24 cellular contexts compared by ENCODE assay signal in genomic region chr2:2569306-2569705, GRCh38.
"Had no signal": no experiment of that assay in that cellular context is flagged by ENCODE, and none has a peak within 500 bp of the region (broad histone marks: within the 10 kb centered on the region; RNA-seq: fewer than 3 reads in every experiment).

No MANE protein-coding gene starts in this region.

- H3K27me3 Mint-ChIP-seq: central memory CD8-positive, alpha-beta T cell; effector memory CD8-positive, alpha-beta T cell; stimulated activated memory B cell treated with anti-CD40 and anti-IgM and Interleukin-4, amounts not matched to agents 10 μg/mL and 1 μg/mL and 100 μg/mL, for 72 hours had no signal

- H3K27ac Mint-ChIP-seq: effector memory CD8-positive, alpha-beta T cell; natural killer cell; stimulated activated memory B cell treated with anti-CD40 and anti-IgM and Interleukin-4, amounts not matched to agents 10 μg/mL and 1 μg/mL and 100 μg/mL, for 72 hours had no signal

- H3K4me2 ChIP-seq: smooth muscle cell had no signal

- H3K9me3 Mint-ChIP-seq: central memory CD8-positive, alpha-beta T cell; effector memory CD8-positive, alpha-beta T cell; natural killer cell; neural crest cell; stimulated activated memory B cell treated with anti-CD40 and anti-IgM and Interleukin-4, amounts not matched to agents 10 μg/mL and 1 μg/mL and 100 μg/mL, for 72 hours had no signal

- H3K4me3 Mint-ChIP-seq: central memory CD8-positive, alpha-beta T cell; effector memory CD8-positive, alpha-beta T cell; natural killer cell; neural crest cell; stimulated activated memory B cell treated with anti-CD40 and anti-IgM and Interleukin-4, amounts not matched to agents 10 μg/mL and 1 μg/mL and 100 μg/mL, for 72 hours had no signal

- H3K4me1 Mint-ChIP-seq: central memory CD8-positive, alpha-beta T cell; natural killer cell; stimulated activated memory B cell treated with anti-CD40 and anti-IgM and Interleukin-4, amounts not matched to agents 10 μg/mL and 1 μg/mL and 100 μg/mL, for 72 hours had no signal

- H3K4me3 ChIP-seq: colonic mucosa, gastrocnemius medialis, left ventricle myocardium inferior, lower lobe of right lung, prostate gland, right atrium auricular region, smooth muscle cell, testis, tibial artery, upper lobe of left lung, uterus had no signal

- H3K27me3 ChIP-seq: colonic mucosa, gastrocnemius medialis, neutrophil, right atrium auricular region, testis, upper lobe of left lung, uterus had no signal

- H3K36me3 Mint-ChIP-seq: natural killer cell; stimulated activated memory B cell treated with anti-CD40 and anti-IgM and Interleukin-4, amounts not matched to agents 10 μg/mL and 1 μg/mL and 100 μg/mL, for 72 hours had no signal

- H3K36me3 ChIP-seq: colonic mucosa, gastrocnemius medialis, left ventricle myocardium inferior, lower lobe of right lung, neutrophil, prostate gland, right atrium auricular region, tibial artery, upper lobe of left lung, uterus had no signal

- H3K4me1 ChIP-seq: colonic mucosa, gastrocnemius medialis, left ventricle myocardium inferior, lower lobe of right lung, prostate gland, right atrium auricular region, tibial artery, upper lobe of left lung, uterus had no signal

- H3K27ac ChIP-seq: colonic mucosa, epithelial cell of prostate, gastrocnemius medialis, left ventricle myocardium inferior, lower lobe of right lung, neutrophil, prostate gland, right atrium auricular region, testis, tibial artery, upper lobe of left lung, uterus had no signal

- H3K9me3 ChIP-seq: colonic mucosa, gastrocnemius medialis, left ventricle myocardium inferior, lower lobe of right lung, prostate gland, right atrium auricular region, testis, tibial artery, upper lobe of left lung, uterus had no signal

- DNase-seq: colonic mucosa; dermis blood vessel endothelial cell; effector memory CD8-positive, alpha-beta T cell; foreskin fibroblast; gastrocnemius medialis; left colon; left ventricle myocardium inferior; lower lobe of right lung; natural killer cell; stimulated activated CD4-positive, alpha-beta T cell treated with anti-CD3 and anti-CD28 coated beads, Interleukin-4, amount 100 ng/mL, for 4 hours; stimulated activated naive CD8-positive, alpha-beta T cell treated with anti-CD3 and anti-CD28 coated beads, Interleukin-15, Interleukin-2, amounts not matched to agents 100 U/mL and 50 U/mL, for 24 hours; substantia nigra; testis; tibial artery; upper lobe of left lung; uterus had no signal
